ENCODE assay signal across 1 cellular context in the genomic region with DNA sequence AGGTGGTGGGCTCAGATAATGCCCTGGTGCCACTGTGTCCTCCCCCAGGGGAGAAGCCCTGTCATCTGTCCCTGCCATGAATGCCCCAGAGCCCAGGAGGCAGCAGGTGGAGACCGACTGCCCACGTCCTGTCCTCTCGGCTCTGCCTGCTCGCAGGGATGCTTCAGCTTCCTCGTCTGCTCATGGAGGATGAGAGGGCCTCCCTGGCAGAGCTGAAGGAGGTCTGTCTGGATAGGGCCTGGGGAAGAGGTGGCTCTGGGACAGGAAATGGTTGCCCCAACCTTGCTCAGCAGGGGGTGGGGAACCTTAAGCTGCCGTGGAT.
TF ChIP-seq lines count a peak whose summit lies in the region.

No MANE protein-coding gene starts in this region.

TF ChIP-seq in HepG2, 621 proteins besides CTCF, POLR2A, EP300 and RAD21 (continued from another document):
- TF ChIP-seq ARID5B (CRISPR knock-in tag; IDR thresholded peaks at IDR 0.05): no peak
- TF ChIP-seq, protein P1, sequence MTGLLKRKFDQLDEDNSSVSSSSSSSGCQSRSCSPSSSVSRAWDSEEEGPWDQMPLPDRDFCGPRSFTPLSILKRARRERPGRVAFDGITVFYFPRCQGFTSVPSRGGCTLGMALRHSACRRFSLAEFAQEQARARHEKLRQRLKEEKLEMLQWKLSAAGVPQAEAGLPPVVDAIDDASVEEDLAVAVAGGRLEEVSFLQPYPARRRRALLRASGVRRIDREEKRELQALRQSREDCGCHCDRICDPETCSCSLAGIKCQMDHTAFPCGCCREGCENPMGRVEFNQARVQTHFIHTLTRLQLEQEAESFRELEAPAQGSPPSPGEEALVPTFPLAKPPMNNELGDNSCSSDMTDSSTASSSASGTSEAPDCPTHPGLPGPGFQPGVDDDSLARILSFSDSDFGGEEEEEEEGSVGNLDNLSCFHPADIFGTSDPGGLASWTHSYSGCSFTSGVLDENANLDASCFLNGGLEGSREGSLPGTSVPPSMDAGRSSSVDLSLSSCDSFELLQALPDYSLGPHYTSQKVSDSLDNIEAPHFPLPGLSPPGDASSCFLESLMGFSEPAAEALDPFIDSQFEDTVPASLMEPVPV (CRISPR knock-in tag; IDR thresholded peaks at IDR 0.05): no peak
- TF ChIP-seq, protein P2, sequence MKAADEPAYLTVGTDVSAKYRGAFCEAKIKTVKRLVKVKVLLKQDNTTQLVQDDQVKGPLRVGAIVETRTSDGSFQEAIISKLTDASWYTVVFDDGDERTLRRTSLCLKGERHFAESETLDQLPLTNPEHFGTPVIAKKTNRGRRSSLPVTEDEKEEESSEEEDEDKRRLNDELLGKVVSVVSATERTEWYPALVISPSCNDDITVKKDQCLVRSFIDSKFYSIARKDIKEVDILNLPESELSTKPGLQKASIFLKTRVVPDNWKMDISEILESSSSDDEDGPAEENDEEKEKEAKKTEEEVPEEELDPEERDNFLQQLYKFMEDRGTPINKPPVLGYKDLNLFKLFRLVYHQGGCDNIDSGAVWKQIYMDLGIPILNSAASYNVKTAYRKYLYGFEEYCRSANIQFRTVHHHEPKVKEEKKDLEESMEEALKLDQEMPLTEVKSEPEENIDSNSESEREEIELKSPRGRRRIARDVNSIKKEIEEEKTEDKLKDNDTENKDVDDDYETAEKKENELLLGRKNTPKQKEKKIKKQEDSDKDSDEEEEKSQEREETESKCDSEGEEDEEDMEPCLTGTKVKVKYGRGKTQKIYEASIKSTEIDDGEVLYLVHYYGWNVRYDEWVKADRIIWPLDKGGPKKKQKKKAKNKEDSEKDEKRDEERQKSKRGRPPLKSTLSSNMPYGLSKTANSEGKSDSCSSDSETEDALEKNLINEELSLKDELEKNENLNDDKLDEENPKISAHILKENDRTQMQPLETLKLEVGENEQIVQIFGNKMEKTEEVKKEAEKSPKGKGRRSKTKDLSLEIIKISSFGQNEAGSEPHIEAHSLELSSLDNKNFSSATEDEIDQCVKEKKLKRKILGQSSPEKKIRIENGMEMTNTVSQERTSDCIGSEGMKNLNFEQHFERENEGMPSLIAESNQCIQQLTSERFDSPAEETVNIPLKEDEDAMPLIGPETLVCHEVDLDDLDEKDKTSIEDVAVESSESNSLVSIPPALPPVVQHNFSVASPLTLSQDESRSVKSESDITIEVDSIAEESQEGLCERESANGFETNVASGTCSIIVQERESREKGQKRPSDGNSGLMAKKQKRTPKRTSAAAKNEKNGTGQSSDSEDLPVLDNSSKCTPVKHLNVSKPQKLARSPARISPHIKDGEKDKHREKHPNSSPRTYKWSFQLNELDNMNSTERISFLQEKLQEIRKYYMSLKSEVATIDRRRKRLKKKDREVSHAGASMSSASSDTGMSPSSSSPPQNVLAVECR (CRISPR knock-in tag; IDR thresholded peaks at IDR 0.05; ENCODE audit: borderline replicate concordance): 0 out of 2 replicates have a peak, but pooled peaks have one; percentile 22
- no peak for TF ChIP-seq HOXA5 (CRISPR knock-in tag; IDR thresholded peaks at IDR 0.05)
- TF ChIP-seq, protein P3, sequence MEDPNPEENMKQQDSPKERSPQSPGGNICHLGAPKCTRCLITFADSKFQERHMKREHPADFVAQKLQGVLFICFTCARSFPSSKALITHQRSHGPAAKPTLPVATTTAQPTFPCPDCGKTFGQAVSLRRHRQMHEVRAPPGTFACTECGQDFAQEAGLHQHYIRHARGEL (CRISPR knock-in tag; IDR thresholded peaks at IDR 0.05): 0 out of 2 replicates have a peak, but pooled peaks have one; percentile 17
- TF ChIP-seq ZNF333 (CRISPR knock-in tag; IDR thresholded peaks at IDR 0.05; ENCODE audit: borderline replicate concordance): peak; percentile 42; the same call in 1 of the 2 replicates
- 0 out of 2 replicates have a peak, but pooled peaks have one; percentile 74 for TF ChIP-seq KLF13 (CRISPR knock-in tag; IDR thresholded peaks at IDR 0.05)
- TF ChIP-seq ZNF839 (CRISPR knock-in tag; IDR thresholded peaks at IDR 0.05; ENCODE audit: borderline replicate concordance): 0 out of 2 replicates have a peak, but pooled peaks have one; percentile 47
- TF ChIP-seq ATF7 (IDR thresholded peaks at IDR 0.05): no peak
- no peak for TF ChIP-seq ATF7 (CRISPR knock-in tag; IDR thresholded peaks at IDR 0.05)
- TF ChIP-seq PHF20 (CRISPR knock-in tag; IDR thresholded peaks at IDR 0.05): 0 out of 2 replicates have a peak, but pooled peaks have one; percentile 16
- TF ChIP-seq KDM5B (CRISPR knock-in tag; IDR thresholded peaks at IDR 0.05; ENCODE audit: borderline replicate concordance): peak; percentile 36; the same call in 1 of the 2 replicates
- TF ChIP-seq CHD2 (IDR thresholded peaks at IDR 0.05; ENCODE audit: low read depth, low read length): no peak
- TF ChIP-seq ZNF225 (CRISPR knock-in tag; IDR thresholded peaks at IDR 0.05): peak; percentile 18; the same call in 1 of the 2 replicates
- TF ChIP-seq, protein P4, sequence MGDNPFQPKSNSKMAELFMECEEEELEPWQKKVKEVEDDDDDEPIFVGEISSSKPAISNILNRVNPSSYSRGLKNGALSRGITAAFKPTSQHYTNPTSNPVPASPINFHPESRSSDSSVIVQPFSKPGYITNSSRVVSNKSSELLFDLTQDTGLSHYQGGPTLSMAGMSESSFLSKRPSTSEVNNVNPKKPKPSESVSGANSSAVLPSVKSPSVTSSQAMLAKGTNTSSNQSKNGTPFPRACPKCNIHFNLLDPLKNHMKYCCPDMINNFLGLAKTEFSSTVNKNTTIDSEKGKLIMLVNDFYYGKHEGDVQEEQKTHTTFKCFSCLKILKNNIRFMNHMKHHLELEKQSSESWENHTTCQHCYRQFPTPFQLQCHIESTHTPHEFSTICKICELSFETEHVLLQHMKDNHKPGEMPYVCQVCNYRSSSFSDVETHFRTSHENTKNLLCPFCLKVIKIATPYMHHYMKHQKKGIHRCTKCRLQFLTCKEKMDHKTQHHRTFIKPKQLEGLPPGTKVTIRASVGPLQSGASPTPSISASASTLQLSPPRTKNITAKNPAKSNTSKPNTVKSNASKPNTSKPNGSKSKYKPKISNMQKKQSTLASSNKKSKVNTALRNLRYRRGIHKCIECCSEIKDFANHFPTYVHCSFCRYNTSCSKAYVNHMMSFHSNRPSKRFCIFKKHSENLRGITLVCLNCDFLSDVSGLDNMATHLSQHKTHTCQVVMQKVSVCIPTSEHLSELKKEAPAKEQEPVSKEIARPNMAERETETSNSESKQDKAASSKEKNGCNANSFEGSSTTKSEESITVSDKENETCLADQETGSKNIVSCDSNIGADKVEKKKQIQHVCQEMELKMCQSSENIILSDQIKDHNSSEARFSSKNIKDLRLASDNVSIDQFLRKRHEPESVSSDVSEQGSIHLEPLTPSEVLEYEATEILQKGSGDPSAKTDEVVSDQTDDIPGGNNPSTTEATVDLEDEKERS (CRISPR knock-in tag; IDR thresholded peaks at IDR 0.05): no peak
- 0 out of 2 replicates have a peak, but pooled peaks have one; percentile 28 for TF ChIP-seq ZNF572 (CRISPR knock-in tag; IDR thresholded peaks at IDR 0.05)
